10 cellular contexts compared by ENCODE assay signal in genomic region chr1:2393471-2393877, GRCh38. TPM values are rescaled to one million over a fixed set of nuclear protein-coding genes. Genes with fewer than 3 reads are reported as not detected.
DNase-seq lines count a peak whose midpoint lies in the region; ATAC-seq, FAIRE-seq and TF ChIP-seq lines count a peak whose summit lies in the region.
"Had no signal": no experiment of that assay in that cellular context is flagged by ENCODE, and none has a peak within 500 bp of the region (broad histone marks: within the 10 kb centered on the region; RNA-seq: fewer than 3 reads in every experiment).

No MANE protein-coding gene starts in this region.

- ATAC-seq in PC-3 (no peak), pancreas (peak in 3 of 4 donors; percentile 18 to 23 (median 19))
- ATAC-seq in effector memory CD8-positive, alpha-beta T cell (replicated peaks) = no peak

- no peaks in the 10 kb centered on the region for H3K9me3 ChIP-seq in PC-3 (ENCODE audit: low read length)
- H3K9me3 ChIP-seq in pancreas = no peaks in the 10 kb centered on the region

- peaks cover 38% of the 10 kb centered on the region for H3K36me3 Mint-ChIP-seq in T-helper 2 cell treated with Interferon-gamma antibody and Interleukin-4, amounts not matched to agents 5 μg/mL and 100 μg/mL, for 36 hours (ENCODE audit: low read depth)
- H3K36me3 Mint-ChIP-seq in effector memory CD8-positive, alpha-beta T cell (ENCODE audit: insufficient read depth) = peaks cover 53% of the 10 kb centered on the region

- no peak overlapping the region for H2AFZ ChIP-seq in PC-3 (ENCODE audit: low read length)

- no peaks in the 10 kb centered on the region for H3K27me3 Mint-ChIP-seq in T-helper 2 cell treated with Interferon-gamma antibody and Interleukin-4, amounts not matched to agents 5 μg/mL and 100 μg/mL, for 36 hours (ENCODE audit: low read depth)
- H3K27me3 Mint-ChIP-seq in effector memory CD8-positive, alpha-beta T cell = no peaks in the 10 kb centered on the region

- H3K27ac ChIP-seq in PC-3 (ENCODE audit: low read length) (no peak overlapping the region), pancreas (peak overlapping the region in 1 of 4 donors; percentile 37)

- peak overlapping the region; percentile 97 for H3K4me2 ChIP-seq in PC-3 (ENCODE audit: low read length)

- H4K20me1 ChIP-seq in PC-3 (ENCODE audit: low read length) = peaks cover 13% of the 10 kb centered on the region

- no peak for DNase-seq in T-helper 2 cell treated with Interferon-gamma antibody and Interleukin-4, amounts not matched to agents 5 μg/mL and 100 μg/mL, for 36 hours (ENCODE audit: low spot score)
- DNase-seq in T-helper 2 cell = no peak
- DNase-seq in PC-3 = no peak
- DNase-seq in effector memory CD8-positive, alpha-beta T cell = no peak
- peak in 5 of 6 donors; percentile 47 to 66 (median 55) for DNase-seq in pancreas
- no peak for DNase-seq in posterior cingulate gyrus
- DNase-seq in GM13977 (ENCODE audit: low spot score) = no peak
- DNase-seq in NCI-H2196 (lab: John Stamatoyannopoulos, UW; ENCODE audit: unreplicated experiment) = no peak
- DNase-seq: effector CD4-positive, alpha-beta T cell; NCI-H1092 treated with DMSO at 0.1 percent for 48 hours had no signal

- in situ Hi-C loops in GM13977 (cut with MboI; ENCODE audit: low pct_unique_long_range_greater_than_20kb, low sequenced_read_pairs, unreplicated experiment) = loop anchor here (10.0 to 25.0 kb wide), 2 partner anchors 199 to 431 kb away; partner anchors contain the start of gene FAAP20

- H3K9ac ChIP-seq in PC-3 (ENCODE audit: low read length) = peak overlapping the region; percentile 96; the same call in 1 of the 2 replicates

- H3F3A ChIP-seq in PC-3 (ENCODE audit: low read length, unreplicated experiment) = no peaks in the 10 kb centered on the region

- intact Hi-C loops in PC-3 (cut with micrococcal nuclease) = no loop called here
- intact Hi-C loops in pancreas (cut with DNase I) = no loop called here
- intact Hi-C loops in posterior cingulate gyrus (cut with DNase I) = no loop called here

- peak overlapping the region; percentile 93 for H3K4me3 ChIP-seq in PC-3 (ENCODE audit: low read length)
- H3K4me3 ChIP-seq in pancreas = peak overlapping the region in 1 of 4 donors; percentile 76

- H3K9me3 Mint-ChIP-seq in T-helper 2 cell treated with Interferon-gamma antibody and Interleukin-4, amounts not matched to agents 5 μg/mL and 100 μg/mL, for 36 hours = no peaks in the 10 kb centered on the region
- no peaks in the 10 kb centered on the region for H3K9me3 Mint-ChIP-seq in effector memory CD8-positive, alpha-beta T cell

- WGBS in pancreas, 2 donors = 22 to 34% methylated on average over 9 of the region's 9 CpGs

- no peak for TF ChIP-seq CTCF in PC-3 (conservative IDR thresholded peaks at IDR 0.05; ENCODE audit: low read depth, low read length)
- TF ChIP-seq CTCF in pancreas (IDR thresholded peaks at IDR 0.05) = no peak
- no peak for TF ChIP-seq CTCF in GM13977 (IDR thresholded peaks at IDR 0.05; ENCODE audit: extremely low read depth, insufficient read depth, missing control alignments)

- H3K4me1 Mint-ChIP-seq in T-helper 2 cell treated with Interferon-gamma antibody and Interleukin-4, amounts not matched to agents 5 μg/mL and 100 μg/mL, for 36 hours (ENCODE audit: low read depth) = peaks cover 15% of the 10 kb centered on the region
- peaks cover 35% of the 10 kb centered on the region in 2 donors for H3K4me1 Mint-ChIP-seq in effector memory CD8-positive, alpha-beta T cell (ENCODE audit: low read depth in 2 of 2)

- peak overlapping the region; percentile 79 for H3K27ac Mint-ChIP-seq in T-helper 2 cell treated with Interferon-gamma antibody and Interleukin-4, amounts not matched to agents 5 μg/mL and 100 μg/mL, for 36 hours
- peak overlapping the region; percentile 86 to 94 for H3K27ac Mint-ChIP-seq in effector memory CD8-positive, alpha-beta T cell

- no peak for FAIRE-seq in pancreas (lab: Jason Lieb, UNC)

- H3K79me2 ChIP-seq in PC-3 (ENCODE audit: low read length) = peaks cover 75% of the 10 kb centered on the region

- H3K4me1 ChIP-seq in PC-3 (ENCODE audit: insufficient read depth, low read length) (peaks cover 22% of the 10 kb centered on the region), pancreas (peaks cover 17 to 28% (median 25%) of the 10 kb centered on the region in 3 donors)

- H3K4me3 Mint-ChIP-seq in T-helper 2 cell treated with Interferon-gamma antibody and Interleukin-4, amounts not matched to agents 5 μg/mL and 100 μg/mL, for 36 hours = peak overlapping the region; percentile 86
- peak overlapping the region; percentile 69 to 83 for H3K4me3 Mint-ChIP-seq in effector memory CD8-positive, alpha-beta T cell

- BruUV-seq in PC-3 (replicated peaks; lab: Mats Ljungman, UMichigan) = no TSS peak

- H3K36me3 ChIP-seq in PC-3 (ENCODE audit: low read depth, low read length) (peaks cover 50% of the 10 kb centered on the region; the same call in 1 of the 2 replicates), pancreas (peaks cover 0 to 21% (median 16%) of the 10 kb centered on the region in 3 donors)

- no peaks in the 10 kb centered on the region for H3K9me2 ChIP-seq in PC-3 (replicated peaks; ENCODE audit: low read length)

- CTCF ChIA-PET in PC-3 (lab: Charles Lee) = no interaction called here

- H3K27me3 ChIP-seq in PC-3 (ENCODE audit: low read length) (no peaks in the 10 kb centered on the region), pancreas (no peaks in the 10 kb centered on the region)

- POLR2A ChIA-PET in PC-3 (lab: Charles Lee; ENCODE audit: unreplicated experiment) = no interaction called here

RNA-seq across cellular contexts. Expression of gene RER1, which starts 1.8 kb away (rescaled TPM):
- total RNA-seq in PC-3 (2014; rRNA removed) (160 TPM in 2 replicates), pancreas (10 to 100 TPM; 58.2 to 84.2 (median 70.9) TPM)
- polyA plus RNA-seq in pancreas = 10 to 100 TPM; 54.8 to 67.6 TPM

RNA-seq across cellular contexts. Expression of gene MORN1, which starts 2.1 kb away (rescaled TPM):
- total RNA-seq in PC-3 (2014; rRNA removed) (11.2 and 30.5 TPM in 2 replicates), pancreas (1 to 10 TPM; 4.7 to 8.9 (median 5.2) TPM)
- polyA plus RNA-seq in pancreas = 1 to 10 TPM; 5.2 to 9.3 TPM

RNA-seq across cellular contexts. Expression of gene PEX10, which starts 18.9 kb away (rescaled TPM):
- total RNA-seq in PC-3 (2014; rRNA removed) (97.8 and 100 TPM in 2 replicates), pancreas (10 to 100 TPM; 10.1 to 14.8 (median 10.7) TPM)
- polyA plus RNA-seq in pancreas = 10 to 100 TPM; 16.3 to 16.8 TPM

Comparison
In these comparisons a context has a peak if more than half of its experiments do, and no peak if none do; other contexts are left out.
1. DNase-seq: peak in pancreas (5 of 6); none in T-helper 2 cell treated with Interferon-gamma antibody and Interleukin-4, amounts not matched to agents 5 μg/mL and 100 μg/mL, for 36 hours (single experiment), T-helper 2 cell (0 of 5), PC-3 (single experiment), effector memory CD8-positive, alpha-beta T cell (0 of 3), posterior cingulate gyrus (0 of 10), GM13977 (single experiment) and NCI-H2196 (single experiment).
2. ATAC-seq: peak in pancreas (3 of 4); none in PC-3 (single experiment) and effector memory CD8-positive, alpha-beta T cell (single experiment).